19 cellular contexts compared by ENCODE assay signal in the genomic region with DNA sequence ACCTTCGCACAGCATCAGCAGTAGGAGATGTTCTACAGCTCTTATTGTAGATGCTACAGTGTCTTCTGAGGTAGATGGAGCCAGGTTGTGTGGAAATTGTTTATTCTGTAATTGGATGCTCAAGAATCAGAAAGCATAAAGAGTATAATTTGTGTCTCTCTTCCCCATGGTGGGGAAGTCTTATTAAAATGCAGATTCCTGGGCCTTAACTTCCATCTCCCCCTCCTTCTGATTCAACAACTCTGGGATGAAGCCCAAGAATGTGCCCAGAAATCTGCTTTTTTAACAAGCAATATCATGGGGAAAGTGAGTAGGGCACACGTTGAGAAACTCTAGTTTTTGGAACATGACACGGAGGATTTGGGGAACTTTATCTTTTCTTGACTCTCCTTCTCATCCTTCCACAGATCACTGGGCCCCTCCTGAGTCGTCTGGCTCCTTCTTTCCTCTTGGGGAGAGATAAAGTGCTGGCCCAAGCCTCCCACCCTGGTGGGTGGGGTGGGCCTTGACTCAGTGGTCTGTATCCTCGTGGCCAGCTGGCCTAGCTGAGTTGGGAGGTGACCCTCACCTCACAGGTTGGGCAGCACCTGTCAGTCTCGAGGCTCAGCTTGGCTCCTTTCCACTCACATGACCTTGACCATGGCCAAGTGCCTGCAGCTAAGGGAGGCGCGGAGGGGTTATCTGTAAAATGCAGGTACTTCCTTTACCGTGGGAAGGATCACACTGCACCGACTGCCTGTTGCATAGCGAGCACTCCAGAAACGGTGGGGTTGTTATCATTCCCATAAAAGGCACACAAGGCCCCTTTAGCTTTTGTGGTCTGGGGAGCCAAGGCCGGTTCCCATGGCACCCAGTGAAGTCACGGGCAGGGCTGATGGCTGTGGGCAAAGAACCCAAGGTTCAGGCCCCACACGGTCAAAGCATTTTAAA.
DNase-seq lines count a peak whose midpoint lies in the region; ATAC-seq, FAIRE-seq and TF ChIP-seq lines count a peak whose summit lies in the region.
"Had no signal": no experiment of that assay in that cellular context is flagged by ENCODE, and none has a peak within 500 bp of the region (broad histone marks: within the 10 kb centered on the region; RNA-seq: fewer than 3 reads in every experiment).

No MANE protein-coding gene starts in this region.

- POLR2A ChIA-PET in activated CD8-positive, alpha-beta T cell treated with anti-CD3 and anti-CD28 coated beads for 36 hours (lab: Charles Lee) = no interaction called here

- peaks cover 35% of the 10 kb centered on the region for H3K4me1 ChIP-seq in astrocyte (ENCODE audit: insufficient read depth, low read length)
- peaks cover 33 to 47% of the 10 kb centered on the region in 2 experiments for H3K4me1 ChIP-seq in neutrophil (ENCODE audit: control insufficient read depth in 1 of 2, insufficient read depth in 1 of 2, low read depth in 1 of 2, low read length in 1 of 2)
- H3K4me1 ChIP-seq: colonic mucosa, parathyroid adenoma had no signal

- no peaks in the 10 kb centered on the region for H3K9me3 ChIP-seq in astrocyte (ENCODE audit: insufficient read depth, low read depth, low read length)
- no peaks in the 10 kb centered on the region for H3K9me3 ChIP-seq in neutrophil
- H3K9me3 ChIP-seq: colonic mucosa had no signal

- H3K27me3 ChIP-seq in astrocyte (ENCODE audit: insufficient read depth, low read length) = no peaks in the 10 kb centered on the region
- no peaks in the 10 kb centered on the region for H3K27me3 ChIP-seq in neutrophil
- H3K27me3 ChIP-seq: colonic mucosa had no signal

- no peak for FAIRE-seq in astrocyte (lab: Jason Lieb, UNC)
- FAIRE-seq: D721Med had no signal

- intact Hi-C loops in activated CD8-positive, alpha-beta T cell treated with anti-CD3 and anti-CD28 coated beads for 36 hours (cut with micrococcal nuclease) = no loop called here

- no peak overlapping the region for H3K4me3 ChIP-seq in astrocyte (ENCODE audit: insufficient read depth, low read depth, low read length)
- no peak overlapping the region for H3K4me3 ChIP-seq in neutrophil (ENCODE audit: low read depth in 1 of 2, low read length in 1 of 2)
- H3K4me3 ChIP-seq: colonic mucosa had no signal

- H3K4me2 ChIP-seq in astrocyte (ENCODE audit: low read length) = no peak overlapping the region

- TF ChIP-seq CTCF in astrocyte (IDR thresholded peaks at IDR 0.05; ENCODE audit: insufficient read depth, low read depth, low read length) (no peak), neutrophil (IDR thresholded peaks at IDR 0.05) (no peak)
- TF ChIP-seq CTCF in activated CD8-positive, alpha-beta T cell treated with anti-CD3 and anti-CD28 coated beads for 36 hours (IDR thresholded peaks at IDR 0.05) = no peak

- H3K9me3 Mint-ChIP-seq in astrocyte (ENCODE audit: unreplicated experiment) = no peaks in the 10 kb centered on the region
- H3K9me3 Mint-ChIP-seq in activated CD8-positive, alpha-beta T cell treated with anti-CD3 and anti-CD28 coated beads for 36 hours = no peaks in the 10 kb centered on the region
- H3K9me3 Mint-ChIP-seq: T-helper 1 cell treated with Interleukin-12 subunit alpha and Interleukin-12 subunit beta and Interleukin-4 antibody, amounts not matched to agents 30 μg/mL and 1 μg/mL, for 36 hours had no signal

- H3K36me3 ChIP-seq in astrocyte (ENCODE audit: insufficient read depth, low read length) (no peaks in the 10 kb centered on the region), neutrophil (peaks cover 12% of the 10 kb centered on the region)
- H3K36me3 ChIP-seq: colonic mucosa had no signal

- H3K27ac ChIP-seq in astrocyte (ENCODE audit: low read depth, low read length) = no peak overlapping the region
- peak overlapping the region; percentile 39 for H3K27ac ChIP-seq in neutrophil
- H3K27ac ChIP-seq: colonic mucosa, parathyroid adenoma had no signal

- DNase-seq in CMK (ENCODE audit: low read depth) (peak; percentile 96), KBM-7 (peak; percentile 34), astrocyte (ENCODE audit: low read depth) (no peak), DMS153 treated with DMSO at 0.1 percent for 48 hours (lab: John Stamatoyannopoulos, UW; ENCODE audit: unreplicated experiment) (no peak)
- no peak for DNase-seq in activated CD4-positive, CD25-positive, alpha-beta regulatory T cell (lab: John Stamatoyannopoulos, UW)
- no peak for DNase-seq in activated CD8-positive, alpha-beta T cell treated with anti-CD3 and anti-CD28 coated beads for 36 hours
- DNase-seq: activated CD4-positive, alpha-beta T cell treated with anti-CD3 and anti-CD28 coated beads for 4 hours; activated CD8-positive, alpha-beta memory T cell treated with anti-CD3 and anti-CD28 coated beads, Interleukin-2, amount 50 U/mL, for 48 hours; activated naive CD4-positive, alpha-beta T cell treated with Interleukin-2 at 50 U/mL for 16 hours; colonic mucosa; left cardiac atrium; NCI-H1930; NCI-H524 treated with DMSO at 0.1 percent for 48 hours; stimulated activated CD4-positive, alpha-beta T cell treated with anti-CD3 and anti-CD28 coated beads, Interleukin-4, amount 100 ng/mL, for 1 hour had no signal

- peaks cover 34% of the 10 kb centered on the region for H3K79me2 ChIP-seq in astrocyte (ENCODE audit: insufficient read depth, low read length)
- H3K79me2 ChIP-seq: parathyroid adenoma had no signal

- H2AFZ ChIP-seq in astrocyte (ENCODE audit: low read depth, low read length) = no peak overlapping the region
- H2AFZ ChIP-seq: parathyroid adenoma had no signal

- H3K27ac Mint-ChIP-seq in astrocyte (ENCODE audit: unreplicated experiment) = peak overlapping the region; percentile 23
- H3K27ac Mint-ChIP-seq in activated CD8-positive, alpha-beta T cell treated with anti-CD3 and anti-CD28 coated beads for 36 hours = no peak overlapping the region
- H3K27ac Mint-ChIP-seq: T-helper 1 cell treated with Interleukin-12 subunit alpha and Interleukin-12 subunit beta and Interleukin-4 antibody, amounts not matched to agents 30 μg/mL and 1 μg/mL, for 36 hours had no signal

- H3K9ac ChIP-seq in astrocyte (ENCODE audit: low read length) = no peak overlapping the region
- H3K9ac ChIP-seq: parathyroid adenoma had no signal

- in situ Hi-C loops in KBM-7 (cut with MboI; ENCODE audit: low pct_unique_long_range_greater_than_20kb, low sequenced_read_pairs) = no loop called here

- H3K36me3 Mint-ChIP-seq in astrocyte (ENCODE audit: low read depth, unreplicated experiment) = no peaks in the 10 kb centered on the region
- H3K36me3 Mint-ChIP-seq in activated CD8-positive, alpha-beta T cell treated with anti-CD3 and anti-CD28 coated beads for 36 hours (ENCODE audit: low read depth) = peaks cover 1% of the 10 kb centered on the region

- H4K20me1 ChIP-seq in astrocyte (ENCODE audit: insufficient read depth, low read length) = no peaks in the 10 kb centered on the region

- no peak overlapping the region for H3K4me3 Mint-ChIP-seq in astrocyte (ENCODE audit: unreplicated experiment)
- H3K4me3 Mint-ChIP-seq in activated CD8-positive, alpha-beta T cell treated with anti-CD3 and anti-CD28 coated beads for 36 hours = no peak overlapping the region
- H3K4me3 Mint-ChIP-seq: T-helper 1 cell treated with Interleukin-12 subunit alpha and Interleukin-12 subunit beta and Interleukin-4 antibody, amounts not matched to agents 30 μg/mL and 1 μg/mL, for 36 hours had no signal

- CTCF ChIA-PET in activated CD8-positive, alpha-beta T cell treated with anti-CD3 and anti-CD28 coated beads for 36 hours (lab: Charles Lee) = no interaction called here

- H3K27me3 Mint-ChIP-seq in astrocyte (ENCODE audit: low read depth, unreplicated experiment) = no peaks in the 10 kb centered on the region
- no peaks in the 10 kb centered on the region for H3K27me3 Mint-ChIP-seq in activated CD8-positive, alpha-beta T cell treated with anti-CD3 and anti-CD28 coated beads for 36 hours

- peaks cover 53% of the 10 kb centered on the region for H3K4me1 Mint-ChIP-seq in astrocyte (ENCODE audit: low read depth, unreplicated experiment)
- peaks cover 28% of the 10 kb centered on the region for H3K4me1 Mint-ChIP-seq in activated CD8-positive, alpha-beta T cell treated with anti-CD3 and anti-CD28 coated beads for 36 hours (ENCODE audit: low read depth)

- ATAC-seq in GM21381 (IDR thresholded peaks at IDR 0.05; ENCODE audit: unreplicated experiment) = no peak
- ATAC-seq in activated CD8-positive, alpha-beta T cell treated with anti-CD3 and anti-CD28 coated beads for 36 hours = no peak

Comparison
In these comparisons a context has a peak if more than half of its experiments do, and no peak if none do; other contexts are left out.
1. DNase-seq: peak in CMK (single experiment) and KBM-7 (single experiment); none in astrocyte (single experiment), DMS153 treated with DMSO at 0.1 percent for 48 hours (single experiment), activated CD4-positive, CD25-positive, alpha-beta regulatory T cell (0 of 4) and activated CD8-positive, alpha-beta T cell treated with anti-CD3 and anti-CD28 coated beads for 36 hours (single experiment).